In genomic region chr4:6909970-6910339, GRCh38 we compare ENCODE assay signal across 8 cellular contexts. TPM values are rescaled to one million over a fixed set of nuclear protein-coding genes. Genes with fewer than 3 reads are reported as not detected.
DNase-seq lines count a peak whose midpoint lies in the region; ATAC-seq lines count a peak whose summit lies in the region.

No MANE protein-coding gene starts in this region.

- H3K4me1 ChIP-seq in muscle layer of colon (ENCODE audit: insufficient read depth, low read length) (peaks cover 26% of the 10 kb centered on the region), urinary bladder (ENCODE audit: insufficient read depth) (no peaks in the 10 kb centered on the region)

- H3K36me3 ChIP-seq in muscle layer of colon (ENCODE audit: insufficient read depth, low read length) (no peaks in the 10 kb centered on the region), urinary bladder (ENCODE audit: insufficient read depth) (no peaks in the 10 kb centered on the region)

- H3K27ac ChIP-seq in muscle layer of colon (ENCODE audit: low read depth, low read length) (no peak overlapping the region), urinary bladder (ENCODE audit: low read depth) (peak overlapping the region; percentile 14)

- no peaks in the 10 kb centered on the region for H3K9me3 ChIP-seq in muscle layer of colon (ENCODE audit: low read length)

- H3K4me3 ChIP-seq in muscle layer of colon (ENCODE audit: low read depth in 1 of 2, low read length in 2 of 2) (peak overlapping the region; percentile 39 to 89), urinary bladder (ENCODE audit: low read depth, low read length) (peak overlapping the region; percentile 88)

- H3K27me3 ChIP-seq in muscle layer of colon (ENCODE audit: control insufficient read depth in 1 of 2, insufficient read depth in 2 of 2, low read length in 2 of 2), result peaks cover 5 to 6% of the 10 kb centered on the region in 2 donors

- H3K9ac ChIP-seq in muscle layer of colon (ENCODE audit: low read length), result no peak overlapping the region

- ATAC-seq in HG02759 (IDR thresholded peaks at IDR 0.05; ENCODE audit: unreplicated experiment), result peak; percentile 40

- DNase-seq in NCI-H2196 (lab: John Stamatoyannopoulos, UW; ENCODE audit: unreplicated experiment), result peak; percentile 48
- DNase-seq in NCI-H2196 treated with DMSO at 0.1 percent for 48 hours (lab: John Stamatoyannopoulos, UW; ENCODE audit: unreplicated experiment), result no peak
- peak; percentile 42 for DNase-seq in RKO (ENCODE audit: low spot score)
- peak; percentile 16 for DNase-seq in dermis blood vessel endothelial cell
- DNase-seq in NCI-H128 (lab: John Stamatoyannopoulos, UW; ENCODE audit: unreplicated experiment), result no peak

- whole genome bisulfite sequencing in urinary bladder, result under 1% methylated on average over 58 of the region's 58 CpGs

RNA-seq across cellular contexts. Expression of gene TBC1D14, which starts 0.3 kb away (rescaled TPM):
- 28.2 and 30.0 TPM in 2 replicates for total RNA-seq in dermis blood vessel endothelial cell
- 40.7 TPM for total RNA-seq in urinary bladder
- polyA plus RNA-seq in urinary bladder, result 33.0 TPM

Comparison
In these comparisons a context has a peak if more than half of its experiments do, and no peak if none do; other contexts are left out.
1. DNase-seq: peak in NCI-H2196 (single experiment), RKO (single experiment) and dermis blood vessel endothelial cell (single experiment); none in NCI-H2196 treated with DMSO at 0.1 percent for 48 hours (single experiment) and NCI-H128 (single experiment).